ENCODE assay signal across 8 cellular contexts in genomic region chr6:168132531-168133184, GRCh38. TPM values are rescaled to one million over a fixed set of nuclear protein-coding genes. Genes with fewer than 3 reads are reported as not detected.
DNase-seq lines count a peak whose midpoint lies in the region; ATAC-seq and TF ChIP-seq lines count a peak whose summit lies in the region.

No MANE protein-coding gene starts in this region.

- ATAC-seq in GM18858 (IDR thresholded peaks at IDR 0.05; ENCODE audit: unreplicated experiment): no peak
- ATAC-seq in CD4-positive, alpha-beta T cell (ENCODE audit: poor library complexity): no peak

- H3K4me2 ChIP-seq in mammary epithelial cell (ENCODE audit: insufficient read depth, low read depth, low read length): no peak overlapping the region

- H3K27me3 ChIP-seq in mammary epithelial cell (ENCODE audit: insufficient read depth, low read length) (no peaks in the 10 kb centered on the region), endodermal cell (ENCODE audit: control insufficient read depth, insufficient read depth, low read length, poor library complexity, severe bottlenecking) (peaks cover 8% of the 10 kb centered on the region), uterus (no peaks in the 10 kb centered on the region)
- peaks cover 12% of the 10 kb centered on the region for H3K27me3 ChIP-seq in CD4-positive, alpha-beta T cell (ENCODE audit: control insufficient read depth, insufficient read depth, low read length)

- BruUV-seq in MCF 10A (replicated peaks; lab: Mats Ljungman, UMichigan) (no TSS peak), mammary epithelial cell (replicated peaks; lab: Mats Ljungman, UMichigan) (no TSS peak)

- H3K4me3 ChIP-seq in mammary epithelial cell (replicated peaks in 1 of 3; ENCODE audit: insufficient read depth in 1 of 3, low read depth in 2 of 3, low read length in 3 of 3) (no peak overlapping the region), endodermal cell (ENCODE audit: low read length) (no peak overlapping the region), uterus (peak overlapping the region in 1 of 2 donors; percentile 14)

- H3K27me3 Mint-ChIP-seq in MCF 10A (ENCODE audit: insufficient read depth, unreplicated experiment): peaks cover 30% of the 10 kb centered on the region
- H3K27me3 Mint-ChIP-seq in endodermal cell (ENCODE audit: insufficient read depth): peaks cover 45% of the 10 kb centered on the region
- H3K27me3 Mint-ChIP-seq in CD4-positive, alpha-beta T cell: peaks cover 20% of the 10 kb centered on the region

- in situ Hi-C loops in mammary epithelial cell (cut with MboI; ENCODE audit: low sequenced_read_pairs in 2 of 2): no loop called here

- H3K4me3 Mint-ChIP-seq in MCF 10A (ENCODE audit: unreplicated experiment) (no peak overlapping the region), endodermal cell (no peak overlapping the region)
- H3K4me3 Mint-ChIP-seq in CD4-positive, alpha-beta T cell: no peak overlapping the region

- 64% methylated on average over 29 of the region's 34 CpGs for WGBS in mammary epithelial cell (ENCODE audit: low coverage, missing lambda C conversion rate)
- 43 to 49% methylated on average over 22 to 34 of the region's 34 CpGs for WGBS in endodermal cell (ENCODE audit: insufficient coverage in 1 of 2, insufficient read length in 1 of 2), 2 experiments

- H3K4me1 Mint-ChIP-seq in MCF 10A (ENCODE audit: insufficient read depth, unreplicated experiment): peaks cover 6% of the 10 kb centered on the region
- peaks cover 32% of the 10 kb centered on the region for H3K4me1 Mint-ChIP-seq in endodermal cell
- H3K4me1 Mint-ChIP-seq in CD4-positive, alpha-beta T cell (ENCODE audit: low read depth): no peaks in the 10 kb centered on the region

- H3K4me1 ChIP-seq in mammary epithelial cell (ENCODE audit: insufficient read depth, low read length) (no peaks in the 10 kb centered on the region), endodermal cell (ENCODE audit: control insufficient read depth, insufficient read depth, low read length) (peaks cover 16% of the 10 kb centered on the region), uterus (no peaks in the 10 kb centered on the region)

- no peak overlapping the region for H2AFZ ChIP-seq in mammary epithelial cell (ENCODE audit: low read depth, low read length)

- TF ChIP-seq POLR2A in uterus (IDR thresholded peaks at IDR 0.05): no peak

- dilution Hi-C loops in mammary epithelial cell (cut with HindIII; ENCODE audit: low sequenced_read_pairs): no loop called here

- H3K9me3 ChIP-seq in mammary epithelial cell (replicated peaks; ENCODE audit: insufficient read depth, low read length): peaks cover 18% of the 10 kb centered on the region
- no peaks in the 10 kb centered on the region for H3K9me3 ChIP-seq in endodermal cell (ENCODE audit: control insufficient read depth, low read length)
- no peaks in the 10 kb centered on the region for H3K9me3 ChIP-seq in uterus
- no peaks in the 10 kb centered on the region for H3K9me3 ChIP-seq in CD4-positive, alpha-beta T cell (ENCODE audit: control insufficient read depth, low read length)

- POLR2A ChIA-PET in MCF 10A (lab: Yijun Ruan, JAX): no interaction called here
- POLR2A ChIA-PET in CD4-positive, alpha-beta T cell (lab: Charles Lee): no interaction called here

- H4K20me1 ChIP-seq in mammary epithelial cell (ENCODE audit: insufficient read depth, low read length): no peaks in the 10 kb centered on the region

- H3K27ac Mint-ChIP-seq in MCF 10A (ENCODE audit: low read depth, unreplicated experiment): no peak overlapping the region
- H3K27ac Mint-ChIP-seq in endodermal cell: no peak overlapping the region
- H3K27ac Mint-ChIP-seq in CD4-positive, alpha-beta T cell: no peak overlapping the region

- TF ChIP-seq CTCF in MCF 10A (IDR thresholded peaks at IDR 0.05; ENCODE audit: unreplicated experiment): peak; percentile 7
- TF ChIP-seq CTCF in mammary epithelial cell (conservative IDR thresholded peaks at IDR 0.05 in 1 of 2, IDR thresholded peaks at IDR 0.05 in 1 of 2; ENCODE audit: extremely low read depth in 1 of 2, insufficient read depth in 1 of 2, low read depth in 1 of 2, low read length in 2 of 2): peak in 1 of 2 donors; percentile 19
- peak; percentile 78 for TF ChIP-seq CTCF in endodermal cell (conservative IDR thresholded peaks at IDR 0.05)
- TF ChIP-seq CTCF in uterus (IDR thresholded peaks at IDR 0.05): peak; percentile 9 to 61 (median 48)
- no peak for TF ChIP-seq CTCF in CD4-positive, alpha-beta T cell (IDR thresholded peaks at IDR 0.05)

- CTCF ChIA-PET in MCF 10A (lab: Yijun Ruan, JAX): interaction anchor here (0.7 to 1.9 kb wide), 5 partner anchors 14 to 224 kb away, joined by 3 to 6 read pairs (median 3); no protein-coding TSS in a partner anchor
- CTCF ChIA-PET in mammary epithelial cell (lab: Charles Lee; ENCODE audit: low non-redundant PET): interaction anchor here (0.7 kb wide), 1 partner anchor 224 kb away, joined by 10 read pairs; no protein-coding TSS in a partner anchor
- CTCF ChIA-PET in CD4-positive, alpha-beta T cell (lab: Charles Lee): no interaction called here

- intact Hi-C loops in MCF 10A (cut with micrococcal nuclease): loop anchor here (5.0 kb wide), 1 partner anchor 225 kb away; no protein-coding TSS in a partner anchor
- intact Hi-C loops in mammary epithelial cell (cut with micrococcal nuclease): loop anchor here (1.0 kb wide), 1 partner anchor 224 kb away; no protein-coding TSS in a partner anchor
- intact Hi-C loops in uterus (cut with DNase I; ENCODE audit: low total_unique reads): no loop called here
- intact Hi-C loops in CD4-positive, alpha-beta T cell (cut with DNase I, micrococcal nuclease): no loop called here

- H3K9ac ChIP-seq in mammary epithelial cell (ENCODE audit: insufficient read depth, low read length) (no peak overlapping the region), endodermal cell (ENCODE audit: extremely low read depth, low read length, poor library complexity, severe bottlenecking) (no peak overlapping the region)

- H3K79me2 ChIP-seq in mammary epithelial cell (ENCODE audit: insufficient read depth, low read length): no peaks in the 10 kb centered on the region

- H3K36me3 ChIP-seq in mammary epithelial cell (ENCODE audit: insufficient read depth, low read length) (no peaks in the 10 kb centered on the region), endodermal cell (ENCODE audit: control insufficient read depth, insufficient read depth, low read length) (no peaks in the 10 kb centered on the region), uterus (no peaks in the 10 kb centered on the region)

- H3K9me3 Mint-ChIP-seq in MCF 10A (ENCODE audit: unreplicated experiment): no peaks in the 10 kb centered on the region
- no peaks in the 10 kb centered on the region for H3K9me3 Mint-ChIP-seq in endodermal cell
- H3K9me3 Mint-ChIP-seq in CD4-positive, alpha-beta T cell: no peaks in the 10 kb centered on the region

- DNase-seq in MCF 10A (ENCODE audit: unreplicated experiment) (no peak), mammary epithelial cell (no peak), endodermal cell (peak; percentile 89), mesenteric fat pad (ENCODE audit: low spot score) (peak; percentile 90), uterus (peak in 1 of 2 donors; percentile 57), RKO (ENCODE audit: low spot score) (no peak)
- no peak for DNase-seq in CD4-positive, alpha-beta T cell

- H3K36me3 Mint-ChIP-seq in MCF 10A (ENCODE audit: insufficient read depth, unreplicated experiment) (no peaks in the 10 kb centered on the region), endodermal cell (ENCODE audit: low read depth) (no peaks in the 10 kb centered on the region)
- H3K36me3 Mint-ChIP-seq in CD4-positive, alpha-beta T cell (ENCODE audit: low read depth): no peaks in the 10 kb centered on the region

- H3K27ac ChIP-seq in mammary epithelial cell (ENCODE audit: insufficient read depth, low read depth, low read length) (no peak overlapping the region), endodermal cell (ENCODE audit: low read depth, low read length) (peak overlapping the region; percentile 61), uterus (peak overlapping the region in 1 of 2 donors; percentile 42)
- no peak overlapping the region for H3K27ac ChIP-seq in CD4-positive, alpha-beta T cell (ENCODE audit: low read depth, low read length)

RNA-seq across cellular contexts. Expression of gene FRMD1, which starts 53.6 kb away (rescaled TPM):
- total RNA-seq in MCF 10A (2022) (not detected in 2 replicates), mammary epithelial cell (not detected), endodermal cell (not detected), mesenteric fat pad (7.6 TPM), uterus (1 to 10 TPM in 1 of 4 donors, not detected in 3; 1.0 TPM)
- polyA plus RNA-seq in mammary epithelial cell: 0.01 TPM
- polyA minus RNA-seq in mammary epithelial cell: not detected
- polyA plus RNA-seq in endodermal cell (2013, experiment 1 of 2): not detected
- polyA plus RNA-seq in endodermal cell (2013, experiment 2 of 2): 0.04 TPM
- not detected for total RNA-seq in CD4-positive, alpha-beta T cell

Comparison
In these comparisons a context has a peak if more than half of its experiments do, and no peak if none do; other contexts are left out.
1. DNase-seq: peak in endodermal cell (single experiment) and mesenteric fat pad (single experiment); none in MCF 10A (single experiment), mammary epithelial cell (single experiment), RKO (single experiment) and CD4-positive, alpha-beta T cell (0 of 10).
2. intact Hi-C loops: an anchor here in MCF 10A (5.0 kb wide) and mammary epithelial cell (1.0 kb wide); none called in uterus and CD4-positive, alpha-beta T cell.